Comparison of ENCODE assay signal across 8 cellular contexts in the genomic region with DNA sequence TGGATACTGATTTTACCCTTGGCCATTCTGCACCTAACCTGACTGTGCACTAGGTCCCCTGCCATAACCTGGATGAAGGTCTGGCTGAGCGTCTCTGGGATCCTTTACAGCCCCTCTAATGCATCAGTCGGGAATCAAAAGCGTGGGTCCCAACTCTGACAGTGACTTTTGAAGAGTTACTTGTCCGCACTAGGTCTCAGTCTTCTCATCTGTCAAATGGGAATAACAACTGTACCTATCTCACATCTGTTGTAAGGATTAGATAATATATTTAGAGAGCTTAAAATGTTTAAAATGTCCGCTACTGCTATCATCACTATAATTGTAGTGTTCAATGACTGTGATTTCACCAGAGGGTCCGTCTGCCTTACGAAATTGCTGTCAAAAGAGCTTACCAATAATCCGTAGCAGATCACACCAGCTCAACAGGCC. TPM values are rescaled to one million over a fixed set of nuclear protein-coding genes. Genes with fewer than 3 reads are reported as not detected.
DNase-seq lines count a peak whose midpoint lies in the region; ATAC-seq, FAIRE-seq and TF ChIP-seq lines count a peak whose summit lies in the region.

No MANE protein-coding gene starts in this region.

- BruUV-seq in MCF 10A (replicated peaks; lab: Mats Ljungman, UMichigan), result no TSS peak

- peak overlapping the region; percentile 92 for H3K4me3 Mint-ChIP-seq in MCF 10A (ENCODE audit: unreplicated experiment)

- H3K27ac ChIP-seq in A549 (peak overlapping the region; percentile 93 to 97), HUES64 (ENCODE audit: low read depth, low read length) (peak overlapping the region; percentile 93; the same call in 1 of the 2 replicates)

- H3K9ac ChIP-seq in HUES64 (ENCODE audit: low read depth, low read length), result peak overlapping the region; percentile 98

- TF ChIP-seq CTCF in A549 (IDR thresholded peaks at IDR 0.05), result no peak
- TF ChIP-seq CTCF in MCF 10A (IDR thresholded peaks at IDR 0.05; ENCODE audit: unreplicated experiment), result no peak
- no peak for TF ChIP-seq CTCF in mucosa of descending colon (IDR thresholded peaks at IDR 0.05)
- no peak for TF ChIP-seq CTCF in GM20000 (IDR thresholded peaks at IDR 0.05; ENCODE audit: extremely low read depth, missing control alignments)

- no peak for TF ChIP-seq POLR2A in A549 (IDR thresholded peaks at IDR 0.05; ENCODE audit: low read length)

- TF ChIP-seq RAD21 in A549 (conservative IDR thresholded peaks at IDR 0.05 in 1 of 2, IDR thresholded peaks at IDR 0.05 in 1 of 2), result no peak

- POLR2A ChIA-PET in A549 (lab: Yijun Ruan, JAX) (interaction anchor here (1.1 to 2.0 kb wide), 4 partner anchors 10 to 345 kb away, joined by 3 to 30 read pairs (median 4); partner anchors contain the start of genes POGK and POU2F1), MCF 10A (lab: Yijun Ruan, JAX) (interaction anchor here (0.6 to 2.8 kb wide), 17 partner anchors 10 to 1003 kb away, joined by 3 to 46 read pairs (median 5); partner anchors contain the start of genes POGK and POU2F1)

- no peak for ATAC-seq in A549
- ATAC-seq in mucosa of descending colon, result no peak
- no peak for ATAC-seq in GM18870 (IDR thresholded peaks at IDR 0.05; ENCODE audit: unreplicated experiment)

- intact Hi-C loops in MCF 10A (cut with micrococcal nuclease) (no loop called here), mucosa of descending colon (cut with DNase I, micrococcal nuclease) (no loop called here)

- peak overlapping the region; percentile 95 for H3K27ac Mint-ChIP-seq in MCF 10A (ENCODE audit: low read depth, unreplicated experiment)

- FAIRE-seq in A549 (lab: Jason Lieb, UNC), result no peak

- H3K4me2 ChIP-seq in A549, result peak overlapping the region; percentile 77

- H3K36me3 Mint-ChIP-seq in MCF 10A (ENCODE audit: insufficient read depth, unreplicated experiment), result peaks cover 21% of the 10 kb centered on the region

- WGBS in A549 (ENCODE audit: missing lambda C conversion rate), result 16% methylated on average over 8 of the region's 8 CpGs
- WGBS in HUES64, result 29% methylated on average over 7 of the region's 8 CpGs

- H3K9me3 Mint-ChIP-seq in MCF 10A (ENCODE audit: unreplicated experiment), result no peaks in the 10 kb centered on the region

- no peaks in the 10 kb centered on the region for H3K9me3 ChIP-seq in A549
- H3K9me3 ChIP-seq in HUES64 (ENCODE audit: insufficient read depth, low read depth, low read length), result no peaks in the 10 kb centered on the region
- H3K9me3 ChIP-seq in mucosa of descending colon, result no peaks in the 10 kb centered on the region

- no peaks in the 10 kb centered on the region for H3K27me3 Mint-ChIP-seq in MCF 10A (ENCODE audit: insufficient read depth, unreplicated experiment)

- DNase-seq in A549 (ENCODE audit: low read depth in 1 of 2, low spot score in 1 of 2), result no peak
- peak; percentile 24 for DNase-seq in MCF 10A (ENCODE audit: unreplicated experiment)
- DNase-seq in mucosa of descending colon, result no peak
- no peak for DNase-seq in HPDE6-E6E7 (ENCODE audit: extremely low spot score)
- DNase-seq in EL, result no peak
- no peak for DNase-seq in GM20000 (ENCODE audit: low spot score)

- H3K4me3 ChIP-seq in A549, result peak overlapping the region; percentile 75
- H3K4me3 ChIP-seq in HUES64 (ENCODE audit: low read length), result peak overlapping the region; percentile 79
- H3K4me3 ChIP-seq in mucosa of descending colon, result peak overlapping the region; percentile 58

- peaks cover 8% of the 10 kb centered on the region; the same call in 1 of the 2 replicates for H3K36me3 ChIP-seq in HUES64 (ENCODE audit: insufficient read depth, low read length)
- no peaks in the 10 kb centered on the region for H3K36me3 ChIP-seq in mucosa of descending colon (ENCODE audit: low read depth)

- peaks cover 44% of the 10 kb centered on the region for H3K4me1 Mint-ChIP-seq in MCF 10A (ENCODE audit: insufficient read depth, unreplicated experiment)

- H3K4me1 ChIP-seq in A549 (peaks cover 11% of the 10 kb centered on the region; the same call in 2 of the 3 replicates), HUES64 (ENCODE audit: insufficient read depth, low read length) (peaks cover 15% of the 10 kb centered on the region), mucosa of descending colon (ENCODE audit: low read depth) (peaks cover 15% of the 10 kb centered on the region)

- no peaks in the 10 kb centered on the region for H3K27me3 ChIP-seq in HUES64 (ENCODE audit: insufficient read depth, low read length)

- CTCF ChIA-PET in A549 (lab: Yijun Ruan, JAX) (interaction anchor here (0.8 kb wide), 1 partner anchor 184 kb away, joined by 3 read pairs; no protein-coding TSS in a partner anchor), MCF 10A (lab: Yijun Ruan, JAX) (interaction anchor here (0.5 to 6.3 kb wide), 7 partner anchors 34 to 536 kb away, joined by 3 to 67 read pairs (median 3); no protein-coding TSS in a partner anchor)

- no peak for TF ChIP-seq EP300 in A549 (IDR thresholded peaks at IDR 0.05)

TF ChIP-seq in A549, 52 proteins besides CTCF, POLR2A, EP300 and RAD21:
- TF ChIP-seq HDAC2 (IDR thresholded peaks at IDR 0.05) (peak; percentile 70), FOSB (CRISPR knock-in tag; IDR thresholded peaks at IDR 0.05) (no peak), CHD4 (IDR thresholded peaks at IDR 0.05; ENCODE audit: borderline replicate concordance) (0 out of 2 replicates have a peak, but pooled peaks have one; percentile 54), KDM1A (IDR thresholded peaks at IDR 0.05; ENCODE audit: low read depth) (peak; percentile 62; the same call in 1 of the 2 replicates)

RNA-seq across cellular contexts. Expression of gene TADA1, which starts 0.7 kb away (rescaled TPM):
- polyA plus RNA-seq in A549 (2011; rRNA removed), result 22.4 and 25.6 TPM in 2 replicates
- 11.8 and 12.0 TPM in 2 replicates for polyA plus RNA-seq in A549 (2012; cell fraction: cytosol; rRNA removed)
- polyA plus RNA-seq in A549 (2012; cell fraction: nucleus; rRNA removed), result 9.1 and 14.6 TPM in 2 replicates
- 10.5 to 13.0 TPM (median 11.4 TPM) in 3 replicates for polyA plus RNA-seq in A549 (2017; fragmentation: RNase III; extraction: RNeasy Plus Mini Kit Qiagen cat#74134 plus additional on column Dnase treatment)
- polyA minus RNA-seq in A549 (2011; rRNA and poly(A)+ RNA removed), result 15.2 and 16.7 TPM in 2 replicates
- 23.3 TPM for polyA plus RNA-seq in HUES64 (2013, experiment 1 of 2)
- 24.7 TPM for polyA plus RNA-seq in HUES64 (2013, experiment 2 of 2)
- 14.7 and 15.9 TPM in 2 replicates for total RNA-seq in MCF 10A (2022)
- total RNA-seq in mucosa of descending colon, result 10 to 100 TPM in 2 of 3 donors, 1 to 10 TPM in 1; 9.5 to 12.4 (median 10.1) TPM

RNA-seq across cellular contexts. Expression of gene POGK, which starts 36.0 kb away (rescaled TPM):
- polyA plus RNA-seq in A549 (2011; rRNA removed) (32.2 and 37.2 TPM in 2 replicates), A549 (2017; fragmentation: RNase III; extraction: RNeasy Plus Mini Kit Qiagen cat#74134 plus additional on column Dnase treatment) (25.7 to 28.4 TPM (median 27.4 TPM) in 3 replicates)
- 11.8 and 12.0 TPM in 2 replicates for polyA plus RNA-seq in A549 (2012; cell fraction: cytosol; rRNA removed)
- polyA plus RNA-seq in A549 (2012; cell fraction: nucleus; rRNA removed), result 9.6 and 13.1 TPM in 2 replicates
- 38.3 and 39.5 TPM in 2 replicates for polyA minus RNA-seq in A549 (2011; rRNA and poly(A)+ RNA removed)
- polyA plus RNA-seq in HUES64 (2013, experiment 1 of 2), result 28.5 TPM
- 30.5 TPM for polyA plus RNA-seq in HUES64 (2013, experiment 2 of 2)
- total RNA-seq in MCF 10A (2022) (55.9 and 71.8 TPM in 2 replicates), mucosa of descending colon (10 to 100 TPM; 22.7 to 38.7 (median 30.1) TPM)
